Comparison of ENCODE assay signal across 1 cellular context in the genomic region with DNA sequence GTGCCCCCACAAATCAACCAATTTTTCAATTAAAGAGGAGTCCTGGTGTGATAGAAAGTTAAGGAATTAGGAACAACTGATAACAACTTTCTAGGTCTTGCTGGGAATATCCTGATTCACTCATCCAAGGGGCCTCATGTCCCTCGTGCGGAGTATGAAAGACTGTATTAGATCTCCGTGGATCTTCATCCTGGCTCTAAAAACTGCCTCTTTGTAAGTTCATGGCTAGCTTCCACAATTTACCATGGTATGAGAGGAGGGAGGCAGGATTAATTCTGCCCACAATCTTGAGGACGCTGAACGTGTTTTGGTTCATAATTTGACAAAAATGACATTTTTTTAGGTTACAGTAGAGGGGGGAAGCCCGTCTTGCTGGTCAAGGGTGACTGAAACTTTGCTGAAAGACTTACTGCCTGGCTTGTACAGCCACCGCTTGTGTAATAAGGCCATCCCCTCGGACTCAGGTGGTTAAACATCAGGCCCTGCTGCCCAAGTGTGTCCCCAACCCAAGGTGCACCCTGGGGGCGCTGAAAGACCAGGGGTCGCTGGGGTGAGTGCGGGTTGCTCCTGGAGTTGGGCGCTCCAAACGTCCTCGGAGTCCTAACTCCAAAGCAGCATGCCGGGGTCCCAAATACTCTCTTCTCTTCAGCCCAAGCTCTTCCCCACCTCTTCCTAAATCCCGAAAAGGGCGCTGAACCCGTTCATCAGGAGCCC.
A peak's percentile ranks its signal among the peaks of the same experiment; 100 is the strongest.
TF ChIP-seq lines count a peak whose summit lies in the region.

No MANE protein-coding gene starts in this region.

TF ChIP-seq in K562, 482 proteins besides CTCF, POLR2A, EP300 and RAD21:
- TF ChIP-seq ARID3B (CRISPR knock-in tag; IDR thresholded peaks at IDR 0.05; ENCODE audit: borderline replicate concordance) (no peak), ZBTB7A (IDR thresholded peaks at IDR 0.05; ENCODE audit: borderline replicate concordance, control insufficient read depth, low read depth, low read length) (peak; percentile 4; the same call in 1 of the 2 replicates), RAD51 (IDR thresholded peaks at IDR 0.05; ENCODE audit: borderline replicate concordance, low read depth) (no peak), CREB3 (tag; conservative IDR thresholded peaks at IDR 0.05; ENCODE audit: low read depth) (no peak), AFF1 (IDR thresholded peaks at IDR 0.05; ENCODE audit: low read depth in 1 of 2, partially characterized antibody in 2 of 2) (peak in 1 of 2 experiments; percentile 11), DEAF1 (CRISPR knock-in tag; IDR thresholded peaks at IDR 0.05) (0 out of 2 replicates have a peak, but pooled peaks have one; percentile 13), CHD1 (IDR thresholded peaks at IDR 0.05; ENCODE audit: low read length) (peak; percentile 50), ZNF175 (CRISPR knock-in tag; IDR thresholded peaks at IDR 0.05; ENCODE audit: low read depth) (0 out of 2 replicates have a peak, but pooled peaks have one; percentile 15)
- TF ChIP-seq, protein P1, sequence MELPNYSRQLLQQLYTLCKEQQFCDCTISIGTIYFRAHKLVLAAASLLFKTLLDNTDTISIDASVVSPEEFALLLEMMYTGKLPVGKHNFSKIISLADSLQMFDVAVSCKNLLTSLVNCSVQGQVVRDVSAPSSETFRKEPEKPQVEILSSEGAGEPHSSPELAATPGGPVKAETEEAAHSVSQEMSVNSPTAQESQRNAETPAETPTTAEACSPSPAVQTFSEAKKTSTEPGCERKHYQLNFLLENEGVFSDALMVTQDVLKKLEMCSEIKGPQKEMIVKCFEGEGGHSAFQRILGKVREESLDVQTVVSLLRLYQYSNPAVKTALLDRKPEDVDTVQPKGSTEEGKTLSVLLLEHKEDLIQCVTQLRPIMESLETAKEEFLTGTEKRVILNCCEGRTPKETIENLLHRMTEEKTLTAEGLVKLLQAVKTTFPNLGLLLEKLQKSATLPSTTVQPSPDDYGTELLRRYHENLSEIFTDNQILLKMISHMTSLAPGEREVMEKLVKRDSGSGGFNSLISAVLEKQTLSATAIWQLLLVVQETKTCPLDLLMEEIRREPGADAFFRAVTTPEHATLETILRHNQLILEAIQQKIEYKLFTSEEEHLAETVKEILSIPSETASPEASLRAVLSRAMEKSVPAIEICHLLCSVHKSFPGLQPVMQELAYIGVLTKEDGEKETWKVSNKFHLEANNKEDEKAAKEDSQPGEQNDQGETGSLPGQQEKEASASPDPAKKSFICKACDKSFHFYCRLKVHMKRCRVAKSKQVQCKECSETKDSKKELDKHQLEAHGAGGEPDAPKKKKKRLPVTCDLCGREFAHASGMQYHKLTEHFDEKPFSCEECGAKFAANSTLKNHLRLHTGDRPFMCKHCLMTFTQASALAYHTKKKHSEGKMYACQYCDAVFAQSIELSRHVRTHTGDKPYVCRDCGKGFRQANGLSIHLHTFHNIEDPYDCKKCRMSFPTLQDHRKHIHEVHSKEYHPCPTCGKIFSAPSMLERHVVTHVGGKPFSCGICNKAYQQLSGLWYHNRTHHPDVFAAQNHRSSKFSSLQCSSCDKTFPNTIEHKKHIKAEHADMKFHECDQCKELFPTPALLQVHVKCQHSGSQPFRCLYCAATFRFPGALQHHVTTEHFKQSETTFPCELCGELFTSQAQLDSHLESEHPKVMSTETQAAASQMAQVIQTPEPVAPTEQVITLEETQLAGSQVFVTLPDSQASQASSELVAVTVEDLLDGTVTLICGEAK (IDR thresholded peaks at IDR 0.05): 0 out of 2 replicates have a peak, but pooled peaks have one; percentile 5
- TF ChIP-seq, protein P1 (CRISPR knock-in tag; IDR thresholded peaks at IDR 0.05): no peak
- TF ChIP-seq, protein P2, sequence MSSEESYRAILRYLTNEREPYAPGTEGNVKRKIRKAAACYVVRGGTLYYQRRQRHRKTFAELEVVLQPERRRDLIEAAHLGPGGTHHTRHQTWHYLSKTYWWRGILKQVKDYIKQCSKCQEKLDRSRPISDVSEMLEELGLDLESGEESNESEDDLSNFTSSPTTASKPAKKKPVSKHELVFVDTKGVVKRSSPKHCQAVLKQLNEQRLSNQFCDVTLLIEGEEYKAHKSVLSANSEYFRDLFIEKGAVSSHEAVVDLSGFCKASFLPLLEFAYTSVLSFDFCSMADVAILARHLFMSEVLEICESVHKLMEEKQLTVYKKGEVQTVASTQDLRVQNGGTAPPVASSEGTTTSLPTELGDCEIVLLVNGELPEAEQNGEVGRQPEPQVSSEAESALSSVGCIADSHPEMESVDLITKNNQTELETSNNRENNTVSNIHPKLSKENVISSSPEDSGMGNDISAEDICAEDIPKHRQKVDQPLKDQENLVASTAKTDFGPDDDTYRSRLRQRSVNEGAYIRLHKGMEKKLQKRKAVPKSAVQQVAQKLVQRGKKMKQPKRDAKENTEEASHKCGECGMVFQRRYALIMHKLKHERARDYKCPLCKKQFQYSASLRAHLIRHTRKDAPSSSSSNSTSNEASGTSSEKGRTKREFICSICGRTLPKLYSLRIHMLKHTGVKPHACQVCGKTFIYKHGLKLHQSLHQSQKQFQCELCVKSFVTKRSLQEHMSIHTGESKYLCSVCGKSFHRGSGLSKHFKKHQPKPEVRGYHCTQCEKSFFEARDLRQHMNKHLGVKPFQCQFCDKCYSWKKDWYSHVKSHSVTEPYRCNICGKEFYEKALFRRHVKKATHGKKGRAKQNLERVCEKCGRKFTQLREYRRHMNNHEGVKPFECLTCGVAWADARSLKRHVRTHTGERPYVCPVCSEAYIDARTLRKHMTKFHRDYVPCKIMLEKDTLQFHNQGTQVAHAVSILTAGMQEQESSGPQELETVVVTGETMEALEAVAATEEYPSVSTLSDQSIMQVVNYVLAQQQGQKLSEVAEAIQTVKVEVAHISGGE (CRISPR knock-in tag; IDR thresholded peaks at IDR 0.05): 0 out of 6 replicates have a peak, but pooled peaks of 1 of the 3 experiments have one; percentile 1
